Comparison of ENCODE assay signal across 8 cellular contexts in genomic region chr3:8987673-8988655, GRCh38. TPM values are rescaled to one million over a fixed set of nuclear protein-coding genes. Genes with fewer than 3 reads are reported as not detected.
DNase-seq lines count a peak whose midpoint lies in the region; ATAC-seq and TF ChIP-seq lines count a peak whose summit lies in the region.

No MANE protein-coding gene starts in this region.

- H3K27ac ChIP-seq in DOHH2 (ENCODE audit: low read depth, low read length) (no peak overlapping the region), body of pancreas (no peak overlapping the region), iPS-18a (ENCODE audit: low read length) (no peak overlapping the region), smooth muscle cell (ENCODE audit: low read depth) (peak overlapping the region; percentile 81)

- H3K9me3 ChIP-seq in DOHH2 (ENCODE audit: control insufficient read depth, insufficient read depth, low read length) (no peaks in the 10 kb centered on the region), T-helper 17 cell (ENCODE audit: control insufficient read depth, low read length, poor library complexity, severe bottlenecking) (no peaks in the 10 kb centered on the region), body of pancreas (no peaks in the 10 kb centered on the region), iPS-18a (ENCODE audit: control insufficient read depth, low read depth, low read length) (no peaks in the 10 kb centered on the region), smooth muscle cell (replicated peaks; ENCODE audit: low read depth) (no peaks in the 10 kb centered on the region)

- WGBS in body of pancreas, 2 donors: 19 to 23% methylated on average over 14 to 17 of the region's 17 CpGs
- 26% methylated on average over 17 of the region's 17 CpGs for WGBS in smooth muscle cell (ENCODE audit: low lambda C conversion rate)

- H4K20me1 ChIP-seq in DOHH2 (ENCODE audit: control insufficient read depth, insufficient read depth, low read depth, low read length) (no peaks in the 10 kb centered on the region), smooth muscle cell (ENCODE audit: low read depth) (no peaks in the 10 kb centered on the region)

- H3K36me3 Mint-ChIP-seq in T-helper 17 cell (ENCODE audit: low read depth): no peaks in the 10 kb centered on the region

- no peak for TF ChIP-seq POLR2A in body of pancreas (IDR thresholded peaks at IDR 0.05)

- H3K27me3 Mint-ChIP-seq in T-helper 17 cell: peaks cover 5% of the 10 kb centered on the region

- no peaks in the 10 kb centered on the region for H3F3A ChIP-seq in DOHH2 (ENCODE audit: control insufficient read depth, insufficient read depth)
- peaks cover 10% of the 10 kb centered on the region for H3F3A ChIP-seq in smooth muscle cell (ENCODE audit: low read depth)

- H3K4me2 ChIP-seq in DOHH2 (ENCODE audit: low read length): peak overlapping the region; percentile 20; the same call in 1 of the 2 replicates
- H3K4me2 ChIP-seq in smooth muscle cell: peak overlapping the region; percentile 67

- peaks cover 2% of the 10 kb centered on the region for H3K4me1 Mint-ChIP-seq in T-helper 17 cell

- DNase-seq in Kasumi-1 (lab: John Stamatoyannopoulos, UW) (peak; percentile 78 to 85), T-helper 17 cell (peak in 2 of 3 donors; percentile 40 to 44), body of pancreas (peak; percentile 55 to 73 (median 68)), smooth muscle cell (lab: John Stamatoyannopoulos, UW; ENCODE audit: unreplicated experiment) (peak; percentile 30), COR-L47 (lab: John Stamatoyannopoulos, UW) (no peak)

- TF ChIP-seq CTCF in DOHH2 (IDR thresholded peaks at IDR 0.05; ENCODE audit: low read depth, low read length, poor library complexity, severe bottlenecking) (peak; percentile 88), body of pancreas (IDR thresholded peaks at IDR 0.05) (peak; percentile 58 to 76 (median 69)), smooth muscle cell (IDR thresholded peaks at IDR 0.05; ENCODE audit: borderline replicate concordance, insufficient read depth, poor library complexity, severe bottlenecking) (peak; percentile 83)

- H2AFZ ChIP-seq in smooth muscle cell (ENCODE audit: low read depth): no peak overlapping the region

- H3K27me3 ChIP-seq in DOHH2 (ENCODE audit: control insufficient read depth, low read length) (no peaks in the 10 kb centered on the region), body of pancreas (no peaks in the 10 kb centered on the region), iPS-18a (ENCODE audit: control insufficient read depth, insufficient read depth, low read length) (no peaks in the 10 kb centered on the region), smooth muscle cell (ENCODE audit: low read depth) (no peaks in the 10 kb centered on the region)

- ATAC-seq in GM21529 (IDR thresholded peaks at IDR 0.05; ENCODE audit: unreplicated experiment) (peak; percentile 76), T-helper 17 cell (peak; percentile 91), body of pancreas (peak; percentile 81)

- H3K4me1 ChIP-seq in DOHH2 (ENCODE audit: control insufficient read depth, low read length) (no peaks in the 10 kb centered on the region), body of pancreas (no peaks in the 10 kb centered on the region), iPS-18a (ENCODE audit: control insufficient read depth, low read depth, low read length) (peaks cover 3% of the 10 kb centered on the region), smooth muscle cell (ENCODE audit: low read depth) (peaks cover 4% of the 10 kb centered on the region)

- H3K36me3 ChIP-seq in DOHH2 (ENCODE audit: control insufficient read depth, low read length): no peaks in the 10 kb centered on the region
- H3K36me3 ChIP-seq in body of pancreas (replicated peaks in 1 of 2; ENCODE audit: insufficient read depth in 1 of 2, low read depth in 2 of 2): no peaks in the 10 kb centered on the region
- no peaks in the 10 kb centered on the region for H3K36me3 ChIP-seq in iPS-18a (ENCODE audit: control insufficient read depth, low read depth, low read length)
- no peaks in the 10 kb centered on the region for H3K36me3 ChIP-seq in smooth muscle cell (ENCODE audit: low read depth)

- no peak overlapping the region for H3K9ac ChIP-seq in iPS-18a (ENCODE audit: low read length)
- H3K9ac ChIP-seq in smooth muscle cell (ENCODE audit: low read depth): no peak overlapping the region

- H3K79me2 ChIP-seq in DOHH2 (ENCODE audit: control insufficient read depth, low read length): no peaks in the 10 kb centered on the region
- H3K79me2 ChIP-seq in smooth muscle cell (ENCODE audit: low read depth): no peaks in the 10 kb centered on the region

- intact Hi-C loops in body of pancreas (cut with DNase I): no loop called here

- H3K4me3 ChIP-seq in DOHH2 (ENCODE audit: low read length) (no peak overlapping the region), body of pancreas (no peak overlapping the region), iPS-18a (ENCODE audit: low read length) (peak overlapping the region; percentile 41), smooth muscle cell (no peak overlapping the region)

- peak overlapping the region; percentile 3 for H3K27ac Mint-ChIP-seq in T-helper 17 cell

- H3K9me2 ChIP-seq in DOHH2 (replicated peaks; ENCODE audit: control insufficient read depth, low read length): no peaks in the 10 kb centered on the region

- peak overlapping the region; percentile 43 for H3K4me3 Mint-ChIP-seq in T-helper 17 cell

RNA-seq across cellular contexts. Expression of gene RAD18, which starts 24.7 kb away (rescaled TPM):
- 10 to 100 TPM; 13.8 to 23.0 TPM for total RNA-seq in T-helper 17 cell
- total RNA-seq in body of pancreas: 1 to 10 TPM; 3.6 to 4.6 TPM
- total RNA-seq in smooth muscle cell: 13.4 and 16.0 TPM in 2 replicates
- polyA plus RNA-seq in smooth muscle cell: 8.9 and 11.3 TPM in 2 replicates
